Comparison of ENCODE assay signal across 22 cellular contexts in genomic region chr12:89334770-89335169, GRCh38. TPM values are rescaled to one million over a fixed set of nuclear protein-coding genes. Genes with fewer than 3 reads are reported as not detected.
DNase-seq lines count a peak whose midpoint lies in the region; TF ChIP-seq lines count a peak whose summit lies in the region.
"Had no signal": no experiment of that assay in that cellular context is flagged by ENCODE, and none has a peak within 500 bp of the region (broad histone marks: within the 10 kb centered on the region; RNA-seq: fewer than 3 reads in every experiment).

No MANE protein-coding gene starts in this region.

- intact Hi-C loops in CD14-positive monocyte (cut with micrococcal nuclease) (no loop called here), breast epithelium (cut with DNase I; ENCODE audit: low total_unique reads) (loop anchor here (5.0 kb wide), 1 partner anchor 462 kb away; no protein-coding TSS in a partner anchor)

- no peak for DNase-seq in CD14-positive monocyte (ENCODE audit: low spot score)
- DNase-seq in HL-60 (ENCODE audit: low read depth in 1 of 2, low spot score in 1 of 2), result no peak
- DNase-seq in fibroblast of peridontal ligament (ENCODE audit: extremely low read depth), result peak; percentile 78
- no peak for DNase-seq in GM20000 (ENCODE audit: low spot score)
- no peak for DNase-seq in breast epithelium (ENCODE audit: low spot score in 2 of 2)
- DNase-seq in ecto neural progenitor cell (ENCODE audit: low spot score), result no peak
- DNase-seq: activated CD4-positive, CD25-positive, alpha-beta regulatory T cell; activated CD8-positive, alpha-beta T cell treated with anti-CD3 and anti-CD28 coated beads for 36 hours; activated naive CD4-positive, alpha-beta T cell treated with anti-CD3 and anti-CD28 coated beads, Interleukin-2, amount 50 U/mL, for 16 hours; activated T-cell treated with anti-CD3 and anti-CD28 coated beads, Interleukin-2, amount 50 U/mL, for 24 hours; BE2C; Calu3; colonic mucosa; foreskin fibroblast; H7; kidney; NCI-H1105 treated with DMSO at 0.1 percent for 48 hours; NCI-H2081; stimulated activated CD4-positive, alpha-beta T cell treated with anti-CD3 and anti-CD28 coated beads, Interleukin-12 subunit alpha, Interleukin-12 subunit beta, amount 100 ng/mL, for 4 hours had no signal

- TF ChIP-seq CTCF in CD14-positive monocyte (IDR thresholded peaks at IDR 0.05) (no peak), HL-60 (IDR thresholded peaks at IDR 0.05; ENCODE audit: insufficient read depth, low read length) (no peak), neutrophil (IDR thresholded peaks at IDR 0.05) (no peak), GM20000 (IDR thresholded peaks at IDR 0.05; ENCODE audit: extremely low read depth, missing control alignments) (no peak), breast epithelium (IDR thresholded peaks at IDR 0.05) (no peak)

- no peak for TF ChIP-seq POLR2A in breast epithelium (IDR thresholded peaks at IDR 0.05)

- H3K9me3 ChIP-seq in neutrophil (no peaks in the 10 kb centered on the region), breast epithelium (no peaks in the 10 kb centered on the region)
- H3K9me3 ChIP-seq: BE2C, colonic mucosa had no signal

- peaks cover 25 to 29% of the 10 kb centered on the region in 2 experiments for H3K4me1 ChIP-seq in neutrophil (ENCODE audit: control insufficient read depth in 1 of 2, insufficient read depth in 1 of 2, low read depth in 1 of 2, low read length in 1 of 2)
- H3K4me1 ChIP-seq in breast epithelium, result no peaks in the 10 kb centered on the region
- H3K4me1 ChIP-seq: BE2C, colonic mucosa had no signal

- peak overlapping the region in 1 of 2 donors; percentile 0 for H3K4me3 Mint-ChIP-seq in CD14-positive monocyte
- H3K4me3 Mint-ChIP-seq: activated CD8-positive, alpha-beta T cell treated with anti-CD3 and anti-CD28 coated beads for 36 hours; activated T-cell treated with anti-CD3 and anti-CD28 coated beads, Interleukin-2, amount 50 U/mL, for 24 hours; mesothelial cell of epicardium; neural crest cell had no signal

- peak overlapping the region in 5 of 7 donors; percentile 3 to 95 (median 71) for H3K27ac Mint-ChIP-seq in CD14-positive monocyte
- H3K27ac Mint-ChIP-seq: activated CD8-positive, alpha-beta T cell treated with anti-CD3 and anti-CD28 coated beads for 36 hours; activated T-cell treated with anti-CD3 and anti-CD28 coated beads, Interleukin-2, amount 50 U/mL, for 24 hours; mesothelial cell of epicardium had no signal

- peaks cover 24% of the 10 kb centered on the region for H3K4me1 Mint-ChIP-seq in CD14-positive monocyte

- H3K36me3 Mint-ChIP-seq in CD14-positive monocyte, result no peaks in the 10 kb centered on the region

- H3K36me3 ChIP-seq in neutrophil (no peaks in the 10 kb centered on the region), breast epithelium (no peaks in the 10 kb centered on the region)
- H3K36me3 ChIP-seq: BE2C, colonic mucosa had no signal

- peaks cover 0 to 1% (median 0%) of the 10 kb centered on the region in 3 donors for H3K27me3 Mint-ChIP-seq in CD14-positive monocyte (ENCODE audit: low read depth in 3 of 3)
- H3K27me3 Mint-ChIP-seq: activated T-cell treated with anti-CD3 and anti-CD28 coated beads, Interleukin-2, amount 50 U/mL, for 24 hours had no signal

- peaks cover 0 to 10% (median 4%) of the 10 kb centered on the region in 7 donors for H3K9me3 Mint-ChIP-seq in CD14-positive monocyte

- H3K27me3 ChIP-seq in HL-60 (ENCODE audit: insufficient read depth, poor library complexity, severe bottlenecking) (no peaks in the 10 kb centered on the region), neutrophil (no peaks in the 10 kb centered on the region), breast epithelium (no peaks in the 10 kb centered on the region)
- H3K27me3 ChIP-seq: BE2C, colonic mucosa had no signal

- H3K27ac ChIP-seq in HL-60 (replicated peaks), result peak overlapping the region; percentile 12
- peak overlapping the region; percentile 80 for H3K27ac ChIP-seq in neutrophil
- no peak overlapping the region for H3K27ac ChIP-seq in breast epithelium
- H3K27ac ChIP-seq: colonic mucosa had no signal

- H3K4me3 ChIP-seq in HL-60 (replicated peaks; ENCODE audit: insufficient read depth, low read length), result no peak overlapping the region
- H3K4me3 ChIP-seq in neutrophil (ENCODE audit: low read depth in 1 of 2, low read length in 1 of 2), result no peak overlapping the region
- no peak overlapping the region for H3K4me3 ChIP-seq in breast epithelium
- H3K4me3 ChIP-seq: colonic mucosa had no signal

RNA-seq across cellular contexts. Expression of gene DUSP6, which starts 17.5 kb away (rescaled TPM):
- polyA plus RNA-seq in CD14-positive monocyte, result 100 to 1,000 TPM; 653 to 880 TPM
- 10 to 100 TPM; 53.8 to 97.5 (median 88.8) TPM for total RNA-seq in breast epithelium

Comparison
In these comparisons a context has a peak if more than half of its experiments do, and no peak if none do; other contexts are left out.
1. H3K27ac ChIP-seq: peak in HL-60 (single experiment) and neutrophil (single experiment); none in breast epithelium (0 of 2).